Comparison of ENCODE assay signal across 18 cellular contexts in genomic region chr5:117054808-117055398, GRCh38.
DNase-seq lines count a peak whose midpoint lies in the region; ATAC-seq and TF ChIP-seq lines count a peak whose summit lies in the region.
"Had no signal": no experiment of that assay in that cellular context is flagged by ENCODE, and none has a peak within 500 bp of the region (broad histone marks: within the 10 kb centered on the region; RNA-seq: fewer than 3 reads in every experiment).

No MANE protein-coding gene starts in this region.

- CTCF ChIA-PET in CD8-positive, alpha-beta memory T cell (lab: Charles Lee), result no interaction called here

- H3K36me3 ChIP-seq in WERI-Rb-1, result no peaks in the 10 kb centered on the region
- H3K36me3 ChIP-seq in mucosa of descending colon (ENCODE audit: low read depth), result no peaks in the 10 kb centered on the region
- H3K36me3 ChIP-seq in CD8-positive, alpha-beta memory T cell (ENCODE audit: insufficient read depth, low read length), result no peaks in the 10 kb centered on the region
- H3K36me3 ChIP-seq: prostate gland, vagina had no signal

- no peaks in the 10 kb centered on the region for H3K4me1 ChIP-seq in mucosa of descending colon (ENCODE audit: low read depth)
- H3K4me1 ChIP-seq in CD8-positive, alpha-beta memory T cell (ENCODE audit: insufficient read depth, low read length), result no peaks in the 10 kb centered on the region
- H3K4me1 ChIP-seq: prostate gland, vagina had no signal

- TF ChIP-seq CTCF in WERI-Rb-1 (IDR thresholded peaks at IDR 0.05; ENCODE audit: low read depth, low read length) (no peak), mucosa of descending colon (IDR thresholded peaks at IDR 0.05) (no peak)

- H3K4me3 ChIP-seq in WERI-Rb-1 (ENCODE audit: low read depth, low read length), result no peak overlapping the region
- H3K4me3 ChIP-seq in mucosa of descending colon, result no peak overlapping the region
- no peak overlapping the region for H3K4me3 ChIP-seq in CD8-positive, alpha-beta memory T cell (ENCODE audit: low read length)
- H3K4me3 ChIP-seq: GM12878, prostate gland, vagina had no signal

- H3K4me1 Mint-ChIP-seq in CD8-positive, alpha-beta memory T cell, result no peaks in the 10 kb centered on the region

- peak; percentile 50 for DNase-seq in DMS79 (lab: John Stamatoyannopoulos, UW)
- DNase-seq in NCI-H2081 (lab: John Stamatoyannopoulos, UW), result peak; percentile 41 to 68
- peak; percentile 17 for DNase-seq in WERI-Rb-1
- DNase-seq in mucosa of descending colon, result no peak
- no peak for DNase-seq in CD8-positive, alpha-beta memory T cell
- no peak for DNase-seq in T-helper 9 cell
- DNase-seq: activated CD4-positive, alpha-beta T cell treated with anti-CD3 and anti-CD28 coated beads, Interleukin-2, amount 50 U/mL, for 48 hours; activated naive CD4-positive, alpha-beta T cell treated with anti-CD3 and anti-CD28 coated beads, Interleukin-2, amount 50 U/mL, for 16 hours; activated T-cell treated with anti-CD3 and anti-CD28 coated beads, Interleukin-2, amount 50 U/mL, for 24 hours; GF-D8; kidney; nephron progenitor cell; T-helper 1 cell had no signal

- H3K9me3 ChIP-seq in WERI-Rb-1 (ENCODE audit: severe bottlenecking), result no peaks in the 10 kb centered on the region
- H3K9me3 ChIP-seq in mucosa of descending colon, result no peaks in the 10 kb centered on the region
- H3K9me3 ChIP-seq in CD8-positive, alpha-beta memory T cell (ENCODE audit: low read length), result no peaks in the 10 kb centered on the region
- H3K9me3 ChIP-seq: prostate gland, vagina had no signal

- no peak overlapping the region for H3K4me3 Mint-ChIP-seq in CD8-positive, alpha-beta memory T cell
- H3K4me3 Mint-ChIP-seq: activated T-cell treated with anti-CD3 and anti-CD28 coated beads, Interleukin-2, amount 50 U/mL, for 24 hours; nephron progenitor cell had no signal

- ATAC-seq in mucosa of descending colon, result peak; percentile 52
- no peak for ATAC-seq in GM21529 (IDR thresholded peaks at IDR 0.05; ENCODE audit: unreplicated experiment)
- ATAC-seq: GM12878, HepG2 had no signal

- H3K27ac Mint-ChIP-seq in CD8-positive, alpha-beta memory T cell, result no peak overlapping the region
- H3K27ac Mint-ChIP-seq: activated T-cell treated with anti-CD3 and anti-CD28 coated beads, Interleukin-2, amount 50 U/mL, for 24 hours; nephron progenitor cell had no signal

- H3K27ac ChIP-seq in WERI-Rb-1, result no peak overlapping the region
- no peak overlapping the region for H3K27ac ChIP-seq in CD8-positive, alpha-beta memory T cell (ENCODE audit: low read depth, low read length)
- H3K27ac ChIP-seq: prostate gland, vagina had no signal

- H3K36me3 Mint-ChIP-seq in CD8-positive, alpha-beta memory T cell, result no peaks in the 10 kb centered on the region

- H3K9me3 Mint-ChIP-seq in CD8-positive, alpha-beta memory T cell, result peaks cover 0 to 7% (median 0%) of the 10 kb centered on the region in 5 donors
- H3K9me3 Mint-ChIP-seq: nephron progenitor cell had no signal

- peaks cover 0 to 1% of the 10 kb centered on the region in 2 donors for H3K27me3 Mint-ChIP-seq in CD8-positive, alpha-beta memory T cell
- H3K27me3 Mint-ChIP-seq: activated T-cell treated with anti-CD3 and anti-CD28 coated beads, Interleukin-2, amount 50 U/mL, for 24 hours had no signal

- H3K27me3 ChIP-seq in WERI-Rb-1 (ENCODE audit: insufficient read depth, low read depth, severe bottlenecking), result no peaks in the 10 kb centered on the region
- no peaks in the 10 kb centered on the region for H3K27me3 ChIP-seq in CD8-positive, alpha-beta memory T cell (ENCODE audit: insufficient read depth, low read length, poor library complexity, severe bottlenecking)
- H3K27me3 ChIP-seq: vagina had no signal

- POLR2A ChIA-PET in CD8-positive, alpha-beta memory T cell (lab: Charles Lee), result no interaction called here

- intact Hi-C loops in mucosa of descending colon (cut with DNase I, micrococcal nuclease), result no loop called here

Comparison
In these comparisons a context has a peak if more than half of its experiments do, and no peak if none do; other contexts are left out.
1. DNase-seq: peak in DMS79 (single experiment), NCI-H2081 (2 of 2) and WERI-Rb-1 (single experiment); none in mucosa of descending colon (0 of 3), CD8-positive, alpha-beta memory T cell (0 of 5) and T-helper 9 cell (single experiment).